1 cellular context compared by ENCODE assay signal in the genomic region with DNA sequence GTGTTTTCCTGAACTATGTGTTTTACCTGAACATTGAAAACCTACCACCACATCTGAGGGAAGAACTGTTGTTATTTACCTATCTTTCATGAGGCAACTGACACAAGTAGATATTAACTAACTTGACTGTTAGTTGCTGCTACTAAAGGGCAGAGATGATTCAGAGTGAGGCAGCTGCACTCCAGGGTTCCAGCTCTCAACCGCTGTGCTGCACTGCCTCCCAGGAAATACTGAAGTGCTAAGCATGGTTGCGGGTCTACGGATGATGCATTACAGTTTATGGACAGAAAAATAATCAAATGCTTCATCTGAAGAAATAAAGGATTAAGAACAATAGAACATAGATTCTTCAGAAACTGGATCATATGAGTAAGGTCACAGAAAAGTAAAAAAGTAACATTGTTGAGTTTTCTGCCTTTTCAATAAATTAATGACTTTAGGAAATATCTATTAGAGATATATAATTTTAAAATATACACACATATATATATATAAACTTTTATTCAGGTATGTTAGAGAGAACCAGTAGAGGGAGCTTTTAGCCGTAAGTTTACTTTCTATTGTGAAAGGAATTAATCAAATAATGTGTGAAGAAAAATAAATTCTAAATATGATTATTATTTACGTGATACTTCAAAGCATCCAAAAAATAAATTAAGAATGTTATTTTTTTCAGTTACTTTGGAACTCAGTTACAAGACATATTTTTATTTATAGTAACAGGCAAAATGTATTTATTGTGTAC.
TF ChIP-seq lines count a peak whose summit lies in the region.

No MANE protein-coding gene starts in this region.

TF ChIP-seq in SK-N-SH, 30 proteins besides CTCF, POLR2A, EP300 and RAD21 (continued from another document):
- TF ChIP-seq NRF1 (IDR thresholded peaks at IDR 0.05; ENCODE audit: low read depth, low read length): no peak
- no peak for TF ChIP-seq FOXM1 (IDR thresholded peaks at IDR 0.05; ENCODE audit: low read depth)
- no peak for TF ChIP-seq GABPA (IDR thresholded peaks at IDR 0.05; ENCODE audit: low read depth)
- no peak for TF ChIP-seq TEAD4 (IDR thresholded peaks at IDR 0.05; ENCODE audit: borderline replicate concordance, insufficient read depth)
- no peak for TF ChIP-seq USF1 (IDR thresholded peaks at IDR 0.05; ENCODE audit: borderline replicate concordance, low read depth)
